Comparison of ENCODE assay signal across 26 cellular contexts in genomic region chrX:124478046-124478445, GRCh38.
"Had no signal": no experiment of that assay in that cellular context is flagged by ENCODE, and none has a peak within 500 bp of the region (broad histone marks: within the 10 kb centered on the region; RNA-seq: fewer than 3 reads in every experiment).

No MANE protein-coding gene starts in this region.

- H3K4me1 ChIP-seq: neural progenitor cell, parathyroid adenoma, psoas muscle, right lobe of liver, sigmoid colon, suprapubic skin, testis, tibial artery, transverse colon, upper lobe of right lung, uterus had no signal

- H3K4me2 ChIP-seq: neural progenitor cell had no signal

- H3K27me3 ChIP-seq: neural progenitor cell, ovary, right lobe of liver, sigmoid colon, suprapubic skin, testis, tibial artery, transverse colon, upper lobe of right lung, uterus had no signal

- H3K27ac ChIP-seq: neural progenitor cell, ovary, parathyroid adenoma, psoas muscle, right lobe of liver, sigmoid colon, suprapubic skin, testis, tibial artery, transverse colon, upper lobe of right lung, uterus had no signal

- H3K4me3 ChIP-seq: neural progenitor cell, ovary, psoas muscle, right lobe of liver, sigmoid colon, suprapubic skin, testis, tibial artery, transverse colon, upper lobe of right lung, uterus had no signal

- H3K9ac ChIP-seq: neural progenitor cell, parathyroid adenoma had no signal

- H3K36me3 ChIP-seq: neural progenitor cell, ovary, right lobe of liver, sigmoid colon, suprapubic skin, tibial artery, transverse colon, upper lobe of right lung, uterus had no signal

- H2AFZ ChIP-seq: neural progenitor cell, parathyroid adenoma had no signal

- ATAC-seq: natural killer cell; psoas muscle; right cardiac atrium; right lobe of liver; stimulated activated memory B cell treated with anti-CD40 and anti-IgM and Interleukin-4, amounts not matched to agents 10 μg/mL and 1 μg/mL and 100 μg/mL, for 72 hours; stimulated activated naive CD8-positive, alpha-beta T cell treated with anti-CD3 and anti-CD28 coated beads, Interleukin-15, amount 100 ng/mL, for 72 hours; stimulated activated naive CD8-positive, alpha-beta T cell treated with anti-CD3 and anti-CD28 coated beads, Interleukin-15, Interleukin-2, amounts not matched to agents 100 U/mL and 50 U/mL, for 24 hours; upper lobe of right lung had no signal

- H3K9me3 ChIP-seq: ovary, psoas muscle, right lobe of liver, sigmoid colon, suprapubic skin, testis, tibial artery, transverse colon, upper lobe of right lung, uterus had no signal

- DNase-seq: natural killer cell; occipital lobe; ovary; posterior cingulate gyrus; psoas muscle; right cardiac atrium; right lobe of liver; sigmoid colon; small intestine; stimulated activated CD4-positive, alpha-beta T cell treated with anti-CD3 and anti-CD28 coated beads, Interleukin-15, amount 100 ng/mL, for 24 hours; stimulated activated CD4-positive, alpha-beta T cell treated with anti-CD3 and anti-CD28 coated beads, Interleukin-2, amount 100 ng/mL, for 24 hours; stimulated activated CD4-positive, alpha-beta T cell treated with anti-CD3 and anti-CD28 coated beads, Interleukin-2, amount 100 ng/mL, for 48 hours; stimulated activated CD4-positive, alpha-beta T cell treated with anti-CD3 and anti-CD28 coated beads, Interleukin-4, amount 100 ng/mL, for 24 hours; stimulated activated naive CD4-positive, alpha-beta T cell; stimulated activated naive CD8-positive, alpha-beta T cell treated with anti-CD3 and anti-CD28 coated beads, Interleukin-15, amount 100 ng/mL, for 72 hours; stimulated activated naive CD8-positive, alpha-beta T cell treated with anti-CD3 and anti-CD28 coated beads, Interleukin-15, Interleukin-2, amounts not matched to agents 100 U/mL and 50 U/mL, for 24 hours; substantia nigra; testis; tibial artery; transverse colon; upper lobe of right lung; uterus had no signal

- H3K79me2 ChIP-seq: parathyroid adenoma had no signal
